ENCODE assay signal across 10 cellular contexts in the genomic region with DNA sequence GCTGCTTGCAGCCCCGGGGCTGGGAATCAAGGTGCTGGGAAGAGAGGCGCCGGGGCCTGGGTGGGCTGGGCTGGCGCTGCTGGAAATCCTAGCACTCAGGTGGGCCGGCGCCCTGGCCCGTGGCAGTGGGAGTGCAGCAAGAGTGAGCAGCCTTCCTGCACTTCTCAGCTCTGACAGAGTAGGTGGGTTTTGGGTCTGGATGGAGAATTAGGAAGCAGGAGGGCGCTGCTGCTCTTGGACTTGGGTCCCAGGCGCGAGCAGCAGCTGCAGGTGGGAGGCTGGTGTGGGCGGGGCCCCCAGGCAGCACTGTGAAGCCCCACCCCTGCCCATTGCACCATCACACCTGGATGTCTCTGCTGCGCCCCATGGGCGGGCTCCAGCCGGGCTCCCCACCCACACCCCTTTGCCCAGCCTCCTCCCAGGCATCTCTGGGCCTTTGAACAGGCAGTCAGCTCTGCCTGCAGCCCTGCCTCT. TPM values are rescaled to one million over a fixed set of nuclear protein-coding genes. Genes with fewer than 3 reads are reported as not detected.
DNase-seq lines count a peak whose midpoint lies in the region; ATAC-seq, FAIRE-seq and TF ChIP-seq lines count a peak whose summit lies in the region.
"Had no signal": no experiment of that assay in that cellular context is flagged by ENCODE, and none has a peak within 500 bp of the region (broad histone marks: within the 10 kb centered on the region; RNA-seq: fewer than 3 reads in every experiment).

No MANE protein-coding gene starts in this region.

- H3K27ac ChIP-seq in heart right ventricle (peak overlapping the region in 9 of 10 donors; percentile 18 to 99 (median 97)), right cardiac atrium (ENCODE audit: low read length) (no peak overlapping the region), K562 (ENCODE audit: extremely low read depth, low read depth, low read length) (no peak overlapping the region)

- H3K9me3 ChIP-seq in heart right ventricle (no peaks in the 10 kb centered on the region), right cardiac atrium (ENCODE audit: control insufficient read depth, low read length) (no peaks in the 10 kb centered on the region), K562 (replicated peaks; ENCODE audit: control insufficient read depth, insufficient read depth, low read depth, low read length) (no peaks in the 10 kb centered on the region)

- in situ Hi-C loops in K562 (cut with MboI): no loop called here

- peaks cover 48 to 78% (median 73%) of the 10 kb centered on the region in 9 donors for H3K4me1 ChIP-seq in heart right ventricle
- H3K4me1 ChIP-seq in right cardiac atrium (ENCODE audit: control insufficient read depth, insufficient read depth, low read length): peaks cover 17% of the 10 kb centered on the region
- peaks cover 8 to 63% of the 10 kb centered on the region in 2 experiments; a peak in 4 of 5 replicates for H3K4me1 ChIP-seq in K562 (replicated peaks in 1 of 2; ENCODE audit: control insufficient read depth in 2 of 2, insufficient read depth in 2 of 2, low read length in 2 of 2)

- H3K4me3 ChIP-seq in heart right ventricle: peak overlapping the region in 1 of 10 donors; percentile 94
- no peak overlapping the region for H3K4me3 ChIP-seq in right cardiac atrium (ENCODE audit: low read length)
- no peak overlapping the region for H3K4me3 ChIP-seq in K562
- no peak overlapping the region for H3K4me3 ChIP-seq in lower leg skin (ENCODE audit: low read depth, poor library complexity, severe bottlenecking)

- CTCF ChIA-PET in K562 (lab: Yijun Ruan, JAX; ENCODE audit: low intra/inter-chr PET ratio): no interaction called here

- FAIRE-seq in K562 (lab: Jason Lieb, UNC): no peak
- FAIRE-seq: astrocyte had no signal

- TF ChIP-seq POLR2A in K562 (conservative IDR thresholded peaks at IDR 0.05) (no peak), lower leg skin (IDR thresholded peaks at IDR 0.05) (no peak)

- H3K27me3 ChIP-seq in heart right ventricle (no peaks in the 10 kb centered on the region), right cardiac atrium (ENCODE audit: control insufficient read depth, insufficient read depth) (no peaks in the 10 kb centered on the region), K562 (ENCODE audit: control insufficient read depth in 2 of 2, insufficient read depth in 2 of 2, low read length in 2 of 2) (peaks cover 0 to 50% of the 10 kb centered on the region in 2 experiments; a peak in 2 of 5 replicates)

- TF ChIP-seq CTCF in heart right ventricle (IDR thresholded peaks at IDR 0.05) (no peak), K562 (IDR thresholded peaks at IDR 0.05 in 2 of 3, conservative IDR thresholded peaks at IDR 0.05 in 1 of 3; ENCODE audit: insufficient read depth in 2 of 3, low read depth in 1 of 3, low read length in 3 of 3) (no peak), lower leg skin (IDR thresholded peaks at IDR 0.05) (no peak)

- no peaks in the 10 kb centered on the region for H3K9me1 ChIP-seq in K562 (ENCODE audit: control insufficient read depth, insufficient read depth, low read length)

- BruUV-seq in K562 (replicated peaks; lab: Mats Ljungman, UMichigan): no TSS peak

- peaks cover 5% of the 10 kb centered on the region; the same call in 1 of the 2 replicates for H4K20me1 ChIP-seq in K562 (replicated peaks; ENCODE audit: control insufficient read depth, insufficient read depth, low read length)

- POLR2A ChIA-PET in K562 (lab: Yijun Ruan, JAX): interaction anchor here (0.6 to 1.1 kb wide), 2 partner anchors 16 to 133 kb away, joined by 3 to 4 read pairs; no protein-coding TSS in a partner anchor

- H3K9ac ChIP-seq in K562 (ENCODE audit: insufficient read depth in 1 of 2, low read depth in 2 of 2, low read length in 2 of 2): peak overlapping the region in 1 of 2 experiments; percentile 40; a peak in 2 of 4 replicates

- H3K36me3 ChIP-seq in heart right ventricle (peaks cover 0 to 80% (median 13%) of the 10 kb centered on the region in 9 donors), K562 (ENCODE audit: control insufficient read depth, insufficient read depth, low read length) (peaks cover 38% of the 10 kb centered on the region; the same call in 2 of the 3 replicates)

- no peak for DNase-seq in heart right ventricle
- no peak for DNase-seq in right cardiac atrium
- DNase-seq in K562 (ENCODE audit: extremely low read depth in 1 of 4, low spot score in 3 of 4): peak in 2 of 4 experiments; percentile 53 to 64
- DNase-seq in lower leg skin (ENCODE audit: low spot score in 2 of 2): peak; percentile 64 to 90
- DNase-seq in ureter (ENCODE audit: low spot score): peak; percentile 73
- DNase-seq in GF-D8 (lab: John Stamatoyannopoulos, UW): no peak
- DNase-seq: activated CD4-positive, alpha-beta memory T cell treated with anti-CD3 and anti-CD28 coated beads, Interleukin-2, amount 10 ng/mL, durations not matched to agents 7 days and 5 days had no signal

- no peak overlapping the region for H3K4me2 ChIP-seq in K562 (ENCODE audit: insufficient read depth, low read length)

- intact Hi-C loops in heart right ventricle (cut with DNase I) (no loop called here), right cardiac atrium (cut with DNase I) (no loop called here), K562 (cut with micrococcal nuclease) (no loop called here), lower leg skin (cut with DNase I; ENCODE audit: low total_unique reads) (no loop called here)

- TF ChIP-seq EP300 in K562 (IDR thresholded peaks at IDR 0.05; ENCODE audit: low read length): no peak

- peaks cover 13% of the 10 kb centered on the region; the same call in 2 of the 3 replicates for H3K79me2 ChIP-seq in K562 (ENCODE audit: control insufficient read depth, insufficient read depth, low read length)

- 75 to 86% methylated on average over 14 of the region's 14 CpGs for WGBS in heart right ventricle, 2 donors
- WGBS in right cardiac atrium: 80% methylated on average over 14 of the region's 14 CpGs
- 40% methylated on average over 14 of the region's 14 CpGs for WGBS in K562 (ENCODE audit: insufficient coverage, low coverage, missing lambda C conversion rate)
- WGBS in lower leg skin, 2 donors: 43 to 80% methylated on average over 7 to 13 of the region's 14 CpGs

- no peak for TF ChIP-seq RAD21 in K562 (CRISPR knock-in tag; conservative IDR thresholded peaks at IDR 0.05 in 1 of 2, IDR thresholded peaks at IDR 0.05 in 1 of 2)

- ATAC-seq in heart right ventricle (no peak), right cardiac atrium (no peak), K562 (peak; percentile 6; the same call in 2 of the 3 replicates), GM19035 (IDR thresholded peaks at IDR 0.05; ENCODE audit: unreplicated experiment) (no peak)
- ATAC-seq in activated CD4-positive, CD25-positive, alpha-beta regulatory T cell treated with anti-CD3 and anti-CD28 coated beads, Interleukin-2, amount 50 U/mL, for 24 hours: no peak

- H2AFZ ChIP-seq in K562 (ENCODE audit: low read depth, low read length): no peak overlapping the region

RNA-seq across cellular contexts. Expression of gene BRI3, which starts 6.0 kb away (rescaled TPM):
- total RNA-seq in heart right ventricle (100 to 1,000 TPM; 174 to 267 (median 218) TPM), right cardiac atrium (100 to 1,000 TPM; 156 to 203 (median 187) TPM), K562 (2014; rRNA removed) (9.9 and 10.7 TPM in 2 replicates), K562 (2014; rRNA removed; fragmentation: Illumina TruSeq; extraction: Trizol) (11.9 and 21.6 TPM in 2 replicates), K562 (2015; rRNA removed; fragmentation: Illumina TruSeq; extraction: Trizol) (29.1 and 29.8 TPM in 2 replicates), K562 (2021) (55.1 and 57.4 TPM in 2 replicates), lower leg skin (10 to 100 TPM; 34.2 to 54.2 (median 46.3) TPM), ureter (141 TPM)
- polyA plus RNA-seq in heart right ventricle (100 to 1,000 TPM; 135 to 206 TPM), right cardiac atrium (209 TPM), K562 (2011; rRNA removed) (18.6 and 21.3 TPM in 2 replicates), K562 (2014; fragmentation: Illumina TruSeq; extraction: Trizol) (16.9 and 26.0 TPM in 2 replicates), K562 (2014; fragmentation: Nextera tagmentation; extraction: Ambion mirVana) (1 to 10 TPM; 4.3 to 5.7 TPM), K562 (2014; rRNA removed) (23.1 and 39.8 TPM in 2 replicates)
- total RNA-seq in K562 (2011; cell fraction: chromatin; rRNA removed; ENCODE audit: low replicate concordance): 12.6 and 25.0 TPM in 2 replicates
- 16.4 and 20.8 TPM in 2 replicates for total RNA-seq in K562 (2011; cell fraction: nucleolus; rRNA removed)
- total RNA-seq in K562 (2011; cell fraction: nucleoplasm; rRNA removed): 21.3 and 23.7 TPM in 2 replicates
- 24.1 and 28.7 TPM in 2 replicates for polyA plus RNA-seq in K562 (2011; cell fraction: cytosol; rRNA removed)
- 16.2 and 18.7 TPM in 2 replicates for polyA plus RNA-seq in K562 (2011; cell fraction: nucleus; rRNA removed)
- 46.4 and 129 TPM in 2 replicates for polyA plus RNA-seq in K562 (2012)
- 8.9 and 9.1 TPM in 2 replicates for polyA minus RNA-seq in K562 (2011; rRNA and poly(A)+ RNA removed)
- 8.2 and 13.9 TPM in 2 replicates for polyA minus RNA-seq in K562 (2011; cell fraction: cytosol; rRNA and poly(A)+ RNA removed)
- 9.2 and 11.0 TPM in 2 replicates for polyA minus RNA-seq in K562 (2011; cell fraction: nucleus; rRNA and poly(A)+ RNA removed)

RNA-seq across cellular contexts. Expression of gene TECPR1, which starts 35.5 kb away (rescaled TPM):
- total RNA-seq in heart right ventricle (10 to 100 TPM; 12.8 to 23.8 (median 15.4) TPM), right cardiac atrium (10 to 100 TPM; 20.9 to 25.5 (median 25.1) TPM), K562 (2014; rRNA removed) (7.7 and 8.7 TPM in 2 replicates), K562 (2014; rRNA removed; fragmentation: Illumina TruSeq; extraction: Trizol) (2.1 and 4.1 TPM in 2 replicates), K562 (2015; rRNA removed; fragmentation: Illumina TruSeq; extraction: Trizol) (3.4 and 4.2 TPM in 2 replicates), K562 (2021) (10.5 and 15.0 TPM in 2 replicates), lower leg skin (10 to 100 TPM in 3 of 4 donors, 1 to 10 TPM in 1; 8.1 to 18.4 (median 14.2) TPM), ureter (37.9 TPM)
- polyA plus RNA-seq in heart right ventricle (10 to 100 TPM; 13.6 to 15.9 TPM), right cardiac atrium (10.5 TPM), K562 (2011; rRNA removed) (1.2 and 2.6 TPM in 2 replicates), K562 (2014; fragmentation: Illumina TruSeq; extraction: Trizol) (2.2 and 3.4 TPM in 2 replicates), K562 (2014; fragmentation: Nextera tagmentation; extraction: Ambion mirVana) (under 1 TPM; 0.17 to 0.18 TPM), K562 (2014; rRNA removed) (4.4 and 6.2 TPM in 2 replicates)
- 19.4 and 31.8 TPM in 2 replicates for total RNA-seq in K562 (2011; cell fraction: chromatin; rRNA removed; ENCODE audit: low replicate concordance)
- 12.4 and 19.8 TPM in 2 replicates for total RNA-seq in K562 (2011; cell fraction: nucleolus; rRNA removed)
- 15.6 and 16.7 TPM in 2 replicates for total RNA-seq in K562 (2011; cell fraction: nucleoplasm; rRNA removed)
- polyA plus RNA-seq in K562 (2011; cell fraction: cytosol; rRNA removed): 0.83 and 1.5 TPM in 2 replicates
- polyA plus RNA-seq in K562 (2011; cell fraction: nucleus; rRNA removed): 4.3 and 6.8 TPM in 2 replicates
- 4.8 and 11.1 TPM in 2 replicates for polyA plus RNA-seq in K562 (2012)
- 1.8 and 2.0 TPM in 2 replicates for polyA minus RNA-seq in K562 (2011; rRNA and poly(A)+ RNA removed)
- 3.1 and 6.8 TPM in 2 replicates for polyA minus RNA-seq in K562 (2011; cell fraction: cytosol; rRNA and poly(A)+ RNA removed)
- polyA minus RNA-seq in K562 (2011; cell fraction: nucleus; rRNA and poly(A)+ RNA removed): 3.4 and 4.3 TPM in 2 replicates

Comparison
In these comparisons a context has a peak if more than half of its experiments do, and no peak if none do; other contexts are left out.
1. H3K27ac ChIP-seq: peak in heart right ventricle (9 of 10); none in right cardiac atrium (single experiment) and K562 (single experiment).
2. DNase-seq: peak in lower leg skin (2 of 2) and ureter (single experiment); none in heart right ventricle (0 of 2), right cardiac atrium (0 of 3) and GF-D8 (single experiment).